Comparison of ENCODE assay signal across 18 cellular contexts in the genomic region with DNA sequence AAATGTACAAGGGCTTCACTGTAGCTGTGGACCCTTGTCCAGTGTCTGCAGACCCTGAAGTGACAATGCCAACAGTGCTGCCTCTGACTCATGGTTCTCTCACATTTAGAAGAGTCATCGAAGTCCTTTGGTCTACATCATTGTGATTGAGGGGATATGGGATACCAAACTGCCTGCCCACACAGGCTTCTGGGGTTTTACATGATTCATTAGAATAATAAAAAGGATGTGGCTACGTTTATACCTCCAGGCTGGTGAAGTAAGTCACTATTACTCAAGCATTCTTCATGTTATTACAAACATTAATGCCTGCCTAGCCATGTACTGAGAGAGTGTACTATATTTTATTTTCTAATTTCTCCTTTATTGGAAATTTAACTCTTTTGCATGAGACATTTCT.
DNase-seq lines count a peak whose midpoint lies in the region; ATAC-seq and TF ChIP-seq lines count a peak whose summit lies in the region.
"Had no signal": no experiment of that assay in that cellular context is flagged by ENCODE, and none has a peak within 500 bp of the region (broad histone marks: within the 10 kb centered on the region; RNA-seq: fewer than 3 reads in every experiment).

No MANE protein-coding gene starts in this region.

- peak; percentile 49; the same call in 1 of the 2 replicates for ATAC-seq in PC-3
- ATAC-seq in HG02763 (IDR thresholded peaks at IDR 0.05; ENCODE audit: unreplicated experiment) = no peak
- ATAC-seq: mucosa of descending colon, Right ventricle myocardium inferior had no signal

- H3K9me3 ChIP-seq in PC-3 (ENCODE audit: low read length) = no peaks in the 10 kb centered on the region
- H3K9me3 ChIP-seq in A673 (ENCODE audit: low read depth, low read length, poor library complexity, severe bottlenecking) = peaks cover 6% of the 10 kb centered on the region
- H3K9me3 ChIP-seq: mucosa of descending colon, prostate gland had no signal

- H3K27me3 ChIP-seq in BJ (ENCODE audit: control insufficient read depth, insufficient read depth, low read length) = no peaks in the 10 kb centered on the region
- no peaks in the 10 kb centered on the region for H3K27me3 ChIP-seq in PC-3 (ENCODE audit: low read length)
- no peaks in the 10 kb centered on the region for H3K27me3 ChIP-seq in A673 (replicated peaks; ENCODE audit: insufficient read depth, low read depth, low read length, poor library complexity)

- POLR2A ChIA-PET in BJ (lab: Charles Lee) (no interaction called here), PC-3 (lab: Charles Lee; ENCODE audit: unreplicated experiment) (no interaction called here), A673 (lab: Charles Lee; ENCODE audit: low non-redundant PET) (no interaction called here)

- H3K36me3 ChIP-seq in BJ (ENCODE audit: control insufficient read depth, insufficient read depth, low read length) (no peaks in the 10 kb centered on the region), PC-3 (ENCODE audit: low read depth, low read length) (no peaks in the 10 kb centered on the region), A673 (ENCODE audit: insufficient read depth, low read length, poor library complexity, severe bottlenecking) (no peaks in the 10 kb centered on the region)
- H3K36me3 ChIP-seq: prostate gland had no signal

- no peaks in the 10 kb centered on the region for H3K79me2 ChIP-seq in PC-3 (ENCODE audit: low read length)

- CTCF ChIA-PET in BJ (lab: Yijun Ruan, JAX) (no interaction called here), PC-3 (lab: Charles Lee) (no interaction called here), A673 (lab: Charles Lee) (no interaction called here)

- H3K4me1 ChIP-seq in PC-3 (ENCODE audit: insufficient read depth, low read length) (peaks cover 16% of the 10 kb centered on the region), A673 (ENCODE audit: insufficient read depth, low read length, poor library complexity, severe bottlenecking) (no peaks in the 10 kb centered on the region)
- H3K4me1 ChIP-seq: prostate gland had no signal

- no peaks in the 10 kb centered on the region for H4K20me1 ChIP-seq in PC-3 (ENCODE audit: low read length)

- H3K4me3 ChIP-seq in BJ (ENCODE audit: low read depth, low read length) (no peak overlapping the region), PC-3 (ENCODE audit: low read length) (no peak overlapping the region), choroid plexus epithelial cell (ENCODE audit: low read depth, low read length) (no peak overlapping the region), A673 (ENCODE audit: low read depth, low read length, poor library complexity, severe bottlenecking) (no peak overlapping the region)
- H3K4me3 ChIP-seq: mucosa of descending colon, prostate gland had no signal

- peak; percentile 75 for DNase-seq in BJ (ENCODE audit: low read depth)
- peak; percentile 83 for DNase-seq in PC-3
- peak; percentile 49 for DNase-seq in choroid plexus epithelial cell (ENCODE audit: low read depth)
- DNase-seq in myocyte (ENCODE audit: low read depth) = peak; percentile 22
- no peak for DNase-seq in HCEC 1CT
- no peak for DNase-seq in A673 (ENCODE audit: low spot score)
- no peak for DNase-seq in NCI-H510A (lab: John Stamatoyannopoulos, UW)
- DNase-seq: activated CD4-positive, alpha-beta memory T cell treated with anti-CD3 and anti-CD28 coated beads for 36 hours; cerebellar nuclear complex; erythroblast; KG1; mucosa of descending colon; NCI-H2029; NCI-H82 had no signal

- H3K9me2 ChIP-seq in PC-3 (replicated peaks; ENCODE audit: low read length) = no peaks in the 10 kb centered on the region

- peak overlapping the region; percentile 35 for H3K4me2 ChIP-seq in PC-3 (ENCODE audit: low read length)

- BruUV-seq in PC-3 (replicated peaks; lab: Mats Ljungman, UMichigan) = no TSS peak
- no TSS peak for BruUV-seq in A673 (replicated peaks; lab: Mats Ljungman, UMichigan)

- intact Hi-C loops in PC-3 (cut with micrococcal nuclease) = no loop called here
- intact Hi-C loops in A673 (cut with micrococcal nuclease; ENCODE audit: unreplicated experiment) = no loop called here

- H3K27ac ChIP-seq in PC-3 (ENCODE audit: low read length) = peak overlapping the region; percentile 72
- H3K27ac ChIP-seq in A673 (ENCODE audit: low read depth, low read length, poor library complexity, severe bottlenecking) = no peak overlapping the region
- H3K27ac ChIP-seq: C4-2B, prostate gland had no signal

- H2AFZ ChIP-seq in PC-3 (ENCODE audit: low read length) = no peak overlapping the region

- TF ChIP-seq CTCF in BJ (IDR thresholded peaks at IDR 0.05; ENCODE audit: insufficient read depth, low read depth, low read length) = no peak
- TF ChIP-seq CTCF in PC-3 (conservative IDR thresholded peaks at IDR 0.05; ENCODE audit: low read depth, low read length) = no peak
- no peak for TF ChIP-seq CTCF in choroid plexus epithelial cell (conservative IDR thresholded peaks at IDR 0.05; ENCODE audit: low read depth, low read length)
- TF ChIP-seq CTCF in A673 (conservative IDR thresholded peaks at IDR 0.05; ENCODE audit: low read depth, low read length) = no peak

- H3F3A ChIP-seq in PC-3 (ENCODE audit: low read length, unreplicated experiment) = no peaks in the 10 kb centered on the region

- no peak overlapping the region; the same call in 1 of the 2 replicates for H3K9ac ChIP-seq in PC-3 (ENCODE audit: low read length)

Comparison
In these comparisons a context has a peak if more than half of its experiments do, and no peak if none do; other contexts are left out.
1. DNase-seq: peak in BJ (single experiment), PC-3 (single experiment), choroid plexus epithelial cell (single experiment) and myocyte (single experiment); none in HCEC 1CT (single experiment), A673 (single experiment) and NCI-H510A (single experiment).